In the genomic region with DNA sequence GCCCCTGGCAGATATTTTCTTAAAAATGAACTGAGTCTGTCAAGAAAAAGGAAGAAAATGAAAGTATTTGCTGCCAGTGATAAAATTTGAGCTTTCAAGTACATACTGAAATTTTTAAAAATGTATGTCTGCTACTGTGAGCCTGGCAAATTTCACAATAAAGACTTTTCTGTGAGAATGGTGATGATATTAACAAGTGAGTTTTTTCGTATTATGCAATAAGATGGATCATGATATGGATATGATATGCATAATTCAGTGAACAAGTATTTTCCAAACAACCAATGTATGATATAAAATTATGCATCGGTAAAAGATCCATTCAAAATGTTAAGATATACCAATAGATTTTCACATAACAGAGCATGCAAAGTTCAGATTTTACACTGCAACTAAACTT, we compare ENCODE assay signal across 5 cellular contexts.
"Had no signal": no experiment of that assay in that cellular context is flagged by ENCODE, and none has a peak within 500 bp of the region (broad histone marks: within the 10 kb centered on the region; RNA-seq: fewer than 3 reads in every experiment).

No MANE protein-coding gene starts in this region.

- H3K9ac ChIP-seq: KMS-11 had no signal

- H3K27ac ChIP-seq: HL-60, KMS-11 had no signal

- H3K4me2 ChIP-seq: KMS-11 had no signal

- DNase-seq: KBM-7, KG1 had no signal

- FAIRE-seq: HTR-8/SVneo had no signal
